In the genomic region with DNA sequence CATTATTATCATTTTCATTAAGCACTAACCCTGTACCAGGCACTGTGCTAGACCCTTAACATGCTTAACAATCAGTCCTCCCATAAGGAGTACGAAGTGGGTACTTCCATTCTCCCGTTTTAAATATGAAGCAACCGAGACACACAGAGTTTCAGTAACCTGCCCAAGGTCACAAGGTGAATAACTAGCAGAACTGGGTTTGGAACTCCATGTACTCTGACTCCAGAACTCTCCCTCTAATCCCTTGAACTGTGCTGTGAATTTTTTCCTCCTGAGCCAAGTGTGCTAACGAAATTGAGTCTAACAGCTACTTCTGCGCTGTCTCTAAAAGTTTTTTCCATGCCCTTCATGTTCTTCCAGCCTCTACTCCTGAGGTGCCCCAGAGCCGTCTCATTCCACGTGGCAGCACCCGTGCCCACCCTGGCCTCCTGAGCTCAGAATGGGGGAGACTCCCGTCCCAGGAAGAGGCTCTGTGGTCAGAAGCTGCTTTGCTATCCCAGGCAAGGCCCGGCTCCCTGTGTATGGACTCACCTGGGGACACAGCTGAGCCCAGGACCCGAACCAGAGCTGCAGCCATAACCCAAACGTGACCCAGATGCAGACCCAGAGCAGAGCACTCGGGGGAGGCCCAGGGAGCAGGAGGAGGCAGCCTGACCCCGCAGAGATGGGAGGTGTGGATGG, we compare ENCODE assay signal across 17 cellular contexts. TPM values are rescaled to one million over a fixed set of nuclear protein-coding genes. Genes with fewer than 3 reads are reported as not detected.
A peak's percentile ranks its signal among the peaks of the same experiment; 100 is the strongest.
DNase-seq lines count a peak whose midpoint lies in the region; ATAC-seq, FAIRE-seq and TF ChIP-seq lines count a peak whose summit lies in the region.
"Had no signal": no experiment of that assay in that cellular context is flagged by ENCODE, and none has a peak within 500 bp of the region (broad histone marks: within the 10 kb centered on the region; RNA-seq: fewer than 3 reads in every experiment).

No MANE protein-coding gene starts in this region.

- H3K4me3 ChIP-seq in vagina (no peak overlapping the region), smooth muscle cell (no peak overlapping the region)
- H3K4me3 ChIP-seq: BLaER1 treated with 17β-estradiol and CSF1 and Interleukin-3, amounts not matched to agents 10 nM and 100 nM; SJCRH30 had no signal

- H3K9me3 Mint-ChIP-seq in activated CD4-positive, alpha-beta T cell treated with anti-CD3 and anti-CD28 coated beads, Interleukin-2, amount 10 ng/mL, durations not matched to agents 24 days and 14 days = no peaks in the 10 kb centered on the region
- H3K9me3 Mint-ChIP-seq in neural crest cell = peaks cover 2% of the 10 kb centered on the region

- H3K27me3 Mint-ChIP-seq in activated CD4-positive, alpha-beta T cell treated with anti-CD3 and anti-CD28 coated beads, Interleukin-2, amount 10 ng/mL, durations not matched to agents 24 days and 14 days = peaks cover 20% of the 10 kb centered on the region
- peaks cover 39% of the 10 kb centered on the region for H3K27me3 Mint-ChIP-seq in neural crest cell (ENCODE audit: low read depth)

- H3F3A ChIP-seq in smooth muscle cell (ENCODE audit: low read depth) = peaks cover 5% of the 10 kb centered on the region

- H4K20me1 ChIP-seq in smooth muscle cell (ENCODE audit: low read depth) = no peaks in the 10 kb centered on the region

- H3K4me3 Mint-ChIP-seq in activated CD4-positive, alpha-beta T cell treated with anti-CD3 and anti-CD28 coated beads, Interleukin-2, amount 10 ng/mL, durations not matched to agents 24 days and 14 days = no peak overlapping the region
- no peak overlapping the region for H3K4me3 Mint-ChIP-seq in neural crest cell

- no peak overlapping the region for H2AFZ ChIP-seq in smooth muscle cell (ENCODE audit: low read depth)

- H3K27ac Mint-ChIP-seq in activated CD4-positive, alpha-beta T cell treated with anti-CD3 and anti-CD28 coated beads, Interleukin-2, amount 10 ng/mL, durations not matched to agents 24 days and 14 days = no peak overlapping the region
- peak overlapping the region; percentile 24 for H3K27ac Mint-ChIP-seq in neural crest cell (ENCODE audit: unreplicated experiment)

- no peak for ATAC-seq in GM21423 (IDR thresholded peaks at IDR 0.05; ENCODE audit: unreplicated experiment)

- no peak for FAIRE-seq in RCC 7860 (lab: Jason Lieb, UNC)
- FAIRE-seq: GM18507 had no signal

- H3K4me2 ChIP-seq in smooth muscle cell = no peak overlapping the region
- H3K4me2 ChIP-seq: BLaER1 treated with 17β-estradiol and CSF1 and Interleukin-3, amounts not matched to agents 10 nM and 100 nM had no signal

- no peaks in the 10 kb centered on the region for H3K27me3 ChIP-seq in vagina
- H3K27me3 ChIP-seq in smooth muscle cell (ENCODE audit: low read depth) = peaks cover 17% of the 10 kb centered on the region
- H3K27me3 ChIP-seq: BLaER1 treated with 17β-estradiol and CSF1 and Interleukin-3, amounts not matched to agents 10 nM and 100 nM; SJCRH30 had no signal

- TF ChIP-seq POLR2A in vagina (IDR thresholded peaks at IDR 0.05) = no peak

- WGBS in smooth muscle cell (ENCODE audit: low lambda C conversion rate) = 91% methylated on average over 14 of the region's 14 CpGs

- no peaks in the 10 kb centered on the region for H3K79me2 ChIP-seq in smooth muscle cell (ENCODE audit: low read depth)

- no peak for TF ChIP-seq CTCF in neural crest cell (conservative IDR thresholded peaks at IDR 0.05)
- no peak for TF ChIP-seq CTCF in vagina (IDR thresholded peaks at IDR 0.05)
- no peak for TF ChIP-seq CTCF in smooth muscle cell (IDR thresholded peaks at IDR 0.05; ENCODE audit: borderline replicate concordance, insufficient read depth, poor library complexity, severe bottlenecking)

- intact Hi-C loops in activated CD4-positive, alpha-beta T cell treated with anti-CD3 and anti-CD28 coated beads, Interleukin-2, amount 10 ng/mL, durations not matched to agents 24 days and 14 days (cut with micrococcal nuclease) = no loop called here
- intact Hi-C loops in vagina (cut with DNase I) = no loop called here

- H3K36me3 ChIP-seq in vagina = no peaks in the 10 kb centered on the region
- no peaks in the 10 kb centered on the region for H3K36me3 ChIP-seq in smooth muscle cell (ENCODE audit: low read depth)
- H3K36me3 ChIP-seq: BLaER1 treated with 17β-estradiol and CSF1 and Interleukin-3, amounts not matched to agents 10 nM and 100 nM; SJCRH30 had no signal

- H3K9ac ChIP-seq in smooth muscle cell (ENCODE audit: low read depth) = no peak overlapping the region
- H3K9ac ChIP-seq: BLaER1 treated with 17β-estradiol and CSF1 and Interleukin-3, amounts not matched to agents 10 nM and 100 nM had no signal

- peaks cover 10% of the 10 kb centered on the region for H3K4me1 ChIP-seq in vagina
- H3K4me1 ChIP-seq in smooth muscle cell (ENCODE audit: low read depth) = peaks cover 1% of the 10 kb centered on the region
- H3K4me1 ChIP-seq: SJCRH30 had no signal

- H3K9me3 ChIP-seq in vagina (no peaks in the 10 kb centered on the region), smooth muscle cell (replicated peaks; ENCODE audit: low read depth) (no peaks in the 10 kb centered on the region)
- H3K9me3 ChIP-seq: SJCRH30 had no signal

- peak overlapping the region; percentile 62 for H3K27ac ChIP-seq in vagina
- no peak overlapping the region for H3K27ac ChIP-seq in smooth muscle cell (ENCODE audit: low read depth)
- H3K27ac ChIP-seq: 22Rv1; BLaER1 treated with 17β-estradiol and CSF1 and Interleukin-3, amounts not matched to agents 10 nM and 100 nM; SJCRH30 had no signal

- no peaks in the 10 kb centered on the region for H3K36me3 Mint-ChIP-seq in activated CD4-positive, alpha-beta T cell treated with anti-CD3 and anti-CD28 coated beads, Interleukin-2, amount 10 ng/mL, durations not matched to agents 24 days and 14 days (ENCODE audit: low read depth)
- H3K36me3 Mint-ChIP-seq in neural crest cell (ENCODE audit: low read depth) = no peaks in the 10 kb centered on the region

- no peaks in the 10 kb centered on the region for H3K4me1 Mint-ChIP-seq in activated CD4-positive, alpha-beta T cell treated with anti-CD3 and anti-CD28 coated beads, Interleukin-2, amount 10 ng/mL, durations not matched to agents 24 days and 14 days
- no peaks in the 10 kb centered on the region for H3K4me1 Mint-ChIP-seq in neural crest cell

- peak; percentile 21 for DNase-seq in activated CD4-positive, alpha-beta T cell treated with anti-CD3 and anti-CD28 coated beads, Interleukin-2, amount 10 ng/mL, durations not matched to agents 24 days and 14 days
- DNase-seq in activated CD4-positive, alpha-beta T cell treated with anti-CD3 and anti-CD28 coated beads for 4 hours = no peak
- DNase-seq in ecto neural progenitor cell (ENCODE audit: low spot score) = peak; percentile 40
- no peak for DNase-seq in neural crest cell (ENCODE audit: low read depth, low spot score)
- DNase-seq in vagina (ENCODE audit: extremely low spot score in 2 of 2) = peak in 1 of 2 donors; percentile 84
- DNase-seq in RCC 7860 (ENCODE audit: low spot score) = no peak
- no peak for DNase-seq in smooth muscle cell (lab: John Stamatoyannopoulos, UW; ENCODE audit: unreplicated experiment)
- DNase-seq: NCI-H1436, NCI-H2029 treated with DMSO at 0.1 percent for 48 hours, NCI-H510A treated with DMSO at 0.1 percent for 48 hours, SJCRH30 had no signal

RNA-seq across cellular contexts. Expression of a gene that starts 8.6 kb away (rescaled TPM):
- not detected in 2 replicates for total RNA-seq in activated CD4-positive, alpha-beta T cell treated with anti-CD3 and anti-CD28 coated beads, Interleukin-2, amount 10 ng/mL, durations not matched to agents 24 days and 14 days
- total RNA-seq in neural crest cell (not detected in 2 replicates), vagina (729 TPM), smooth muscle cell (37.1 and 40.5 TPM in 2 replicates)
- 20.6 and 76.5 TPM in 2 replicates for polyA plus RNA-seq in smooth muscle cell
- total RNA-seq: HT1080, RPMI7951, SJCRH30 had no signal

Comparison
In these comparisons a context has a peak if more than half of its experiments do, and no peak if none do; other contexts are left out.
1. DNase-seq: peak in activated CD4-positive, alpha-beta T cell treated with anti-CD3 and anti-CD28 coated beads, Interleukin-2, amount 10 ng/mL, durations not matched to agents 24 days and 14 days (single experiment) and ecto neural progenitor cell (single experiment); none in activated CD4-positive, alpha-beta T cell treated with anti-CD3 and anti-CD28 coated beads for 4 hours (0 of 2), neural crest cell (single experiment), RCC 7860 (single experiment) and smooth muscle cell (single experiment).
2. RNA of a gene that starts 8.6 kb away (total RNA-seq): 729 TPM in vagina (single experiment) and 37.1 to 40.5 TPM in smooth muscle cell; not detected in neural crest cell and not detected in activated CD4-positive, alpha-beta T cell treated with anti-CD3 and anti-CD28 coated beads, Interleukin-2, amount 10 ng/mL, durations not matched to agents 24 days and 14 days; every median in the first group is over 10 times any median in the second.